Comparison of ENCODE assay signal across 11 cellular contexts in genomic region chr5:141528401-141528984, GRCh38. TPM values are rescaled to one million over a fixed set of nuclear protein-coding genes. Genes with fewer than 3 reads are reported as not detected.
A peak's percentile ranks its signal among the peaks of the same experiment; 100 is the strongest.
DNase-seq lines count a peak whose midpoint lies in the region; TF ChIP-seq lines count a peak whose summit lies in the region.
"Had no signal": no experiment of that assay in that cellular context is flagged by ENCODE, and none has a peak within 500 bp of the region (broad histone marks: within the 10 kb centered on the region; RNA-seq: fewer than 3 reads in every experiment).

No MANE protein-coding gene starts in this region.

- no peaks in the 10 kb centered on the region for H3K9me3 Mint-ChIP-seq in activated naive CD8-positive, alpha-beta T cell treated with anti-CD3 and anti-CD28 coated beads for 36 hours
- peaks cover 5% of the 10 kb centered on the region for H3K9me3 Mint-ChIP-seq in glutamatergic neuron (ENCODE audit: unreplicated experiment)

- TF ChIP-seq CTCF in glutamatergic neuron (IDR thresholded peaks at IDR 0.05; ENCODE audit: partially characterized antibody, unreplicated experiment) = no peak
- no peak for TF ChIP-seq CTCF in parathyroid adenoma (IDR thresholded peaks at IDR 0.05)

- peaks cover 75 to 94% (median 89%) of the 10 kb centered on the region in 10 experiments for H3K4me1 ChIP-seq in BLaER1 treated with 17β-estradiol and CSF1 and Interleukin-3, amounts not matched to agents 10 nM and 100 nM
- peaks cover 56% of the 10 kb centered on the region for H3K4me1 ChIP-seq in parathyroid adenoma

- peaks cover 5% of the 10 kb centered on the region for H3K79me2 ChIP-seq in parathyroid adenoma

- H3K27ac Mint-ChIP-seq in activated naive CD8-positive, alpha-beta T cell treated with anti-CD3 and anti-CD28 coated beads for 36 hours = peak overlapping the region; percentile 9
- H3K27ac Mint-ChIP-seq in glutamatergic neuron (ENCODE audit: unreplicated experiment) = no peak overlapping the region

- peak overlapping the region; percentile 13 to 86 (median 59); a peak in 19 of 22 replicates for H3K4me2 ChIP-seq in BLaER1 treated with 17β-estradiol and CSF1 and Interleukin-3, amounts not matched to agents 10 nM and 100 nM
- H3K4me2 ChIP-seq in parathyroid adenoma (ENCODE audit: low read length) = peak overlapping the region; percentile 18

- H3K4me3 Mint-ChIP-seq in activated naive CD8-positive, alpha-beta T cell treated with anti-CD3 and anti-CD28 coated beads for 36 hours = no peak overlapping the region
- peak overlapping the region; percentile 16 for H3K4me3 Mint-ChIP-seq in glutamatergic neuron (ENCODE audit: unreplicated experiment)

- peaks cover 21% of the 10 kb centered on the region for H3K36me3 Mint-ChIP-seq in activated naive CD8-positive, alpha-beta T cell treated with anti-CD3 and anti-CD28 coated beads for 36 hours
- H3K36me3 Mint-ChIP-seq in glutamatergic neuron (ENCODE audit: unreplicated experiment) = no peaks in the 10 kb centered on the region

- H3K4me1 Mint-ChIP-seq in activated naive CD8-positive, alpha-beta T cell treated with anti-CD3 and anti-CD28 coated beads for 36 hours = peaks cover 11% of the 10 kb centered on the region
- peaks cover 20% of the 10 kb centered on the region for H3K4me1 Mint-ChIP-seq in glutamatergic neuron (ENCODE audit: low read depth, unreplicated experiment)

- H4K20me1 ChIP-seq in BLaER1 treated with 17β-estradiol and CSF1 and Interleukin-3, amounts not matched to agents 10 nM and 100 nM = peaks cover 0 to 14% (median 0%) of the 10 kb centered on the region in 11 experiments; a peak in 3 of 22 replicates

- H3K36me3 ChIP-seq in BLaER1 treated with 17β-estradiol and CSF1 and Interleukin-3, amounts not matched to agents 10 nM and 100 nM = peaks cover 75 to 100% (median 95%) of the 10 kb centered on the region in 11 experiments
- H3K36me3 ChIP-seq in parathyroid adenoma (ENCODE audit: control insufficient read depth, insufficient read depth, low read length) = no peaks in the 10 kb centered on the region

- H3K4me3 ChIP-seq in BLaER1 treated with 17β-estradiol and CSF1 and Interleukin-3, amounts not matched to agents 10 nM and 100 nM = 0 out of 20 replicates have a peak overlapping the region, but pooled peaks of 1 of the 10 experiments have one; percentile 11
- H3K4me3 ChIP-seq in parathyroid adenoma (ENCODE audit: low read depth, low read length) = no peak overlapping the region
- H3K4me3 ChIP-seq: SJSA1 had no signal

- no peaks in the 10 kb centered on the region for H3K9me3 ChIP-seq in BLaER1 treated with 17β-estradiol and CSF1 and Interleukin-3, amounts not matched to agents 10 nM and 100 nM (replicated peaks in 1 of 11)
- no peaks in the 10 kb centered on the region for H3K9me3 ChIP-seq in parathyroid adenoma (ENCODE audit: control insufficient read depth, low read length)
- H3K9me3 ChIP-seq: SJSA1 had no signal

- H3K27ac ChIP-seq in BLaER1 treated with 17β-estradiol and CSF1 and Interleukin-3, amounts not matched to agents 10 nM and 100 nM = peak overlapping the region in 9 of 11 experiments; percentile 25 to 100 (median 52); a peak in 18 of 22 replicates
- peak overlapping the region; percentile 98 for H3K27ac ChIP-seq in parathyroid adenoma
- H3K27ac ChIP-seq: foreskin keratinocyte, SJSA1 had no signal

- H3K27me3 ChIP-seq in BLaER1 treated with 17β-estradiol and CSF1 and Interleukin-3, amounts not matched to agents 10 nM and 100 nM = no peaks in the 10 kb centered on the region
- no peaks in the 10 kb centered on the region for H3K27me3 ChIP-seq in parathyroid adenoma (ENCODE audit: control insufficient read depth, insufficient read depth, low read length)
- H3K27me3 ChIP-seq: foreskin keratinocyte, SJSA1 had no signal

- DNase-seq in activated naive CD8-positive, alpha-beta T cell treated with anti-CD3 and anti-CD28 coated beads for 36 hours = no peak
- DNase-seq in glutamatergic neuron = no peak
- no peak for DNase-seq in stimulated activated CD4-positive, alpha-beta T cell treated with anti-CD3 and anti-CD28 coated beads, Interleukin-2, amount 100 ng/mL, for 48 hours
- no peak for DNase-seq in AML-193 (lab: John Stamatoyannopoulos, UW)
- no peak for DNase-seq in OCI-M2 (lab: John Stamatoyannopoulos, UW; ENCODE audit: unreplicated experiment)
- no peak for DNase-seq in NCI-H2171 treated with DMSO at 0.1 percent for 48 hours (lab: John Stamatoyannopoulos, UW)
- DNase-seq: foreskin keratinocyte; stimulated activated naive CD4-positive, alpha-beta T cell treated with Interleukin-2 at 50 U/mL for 16 hours had no signal

- H3K9ac ChIP-seq in BLaER1 treated with 17β-estradiol and CSF1 and Interleukin-3, amounts not matched to agents 10 nM and 100 nM = peak overlapping the region in 8 of 11 experiments; percentile 3 to 59 (median 38); a peak in 11 of 22 replicates
- no peak overlapping the region for H3K9ac ChIP-seq in parathyroid adenoma

- peak overlapping the region; percentile 78 for H2AFZ ChIP-seq in parathyroid adenoma

- no peaks in the 10 kb centered on the region for H3K27me3 Mint-ChIP-seq in activated naive CD8-positive, alpha-beta T cell treated with anti-CD3 and anti-CD28 coated beads for 36 hours
- no peaks in the 10 kb centered on the region for H3K27me3 Mint-ChIP-seq in glutamatergic neuron (ENCODE audit: unreplicated experiment)

RNA-seq across cellular contexts. Expression of gene PCDHGC5, which starts 39.6 kb away (rescaled TPM):
- total RNA-seq in activated naive CD8-positive, alpha-beta T cell treated with anti-CD3 and anti-CD28 coated beads for 36 hours = not detected
- 4.0 TPM for total RNA-seq in glutamatergic neuron (ENCODE audit: unreplicated experiment)

RNA-seq across cellular contexts. Expression of gene PCDHGC4, which starts 43.7 kb away (rescaled TPM):
- total RNA-seq in activated naive CD8-positive, alpha-beta T cell treated with anti-CD3 and anti-CD28 coated beads for 36 hours = not detected
- 6.7 TPM for total RNA-seq in glutamatergic neuron (ENCODE audit: unreplicated experiment)

RNA-seq across cellular contexts. Expression of gene PCDHGC3, which starts 52.7 kb away (rescaled TPM):
- total RNA-seq in activated naive CD8-positive, alpha-beta T cell treated with anti-CD3 and anti-CD28 coated beads for 36 hours = under 1 TPM in 1 of 2 experiments, not detected in 1; 0.33 TPM
- total RNA-seq in glutamatergic neuron (ENCODE audit: unreplicated experiment) = 40.1 TPM

Comparison
In these comparisons a context has a peak if more than half of its experiments do, and no peak if none do; other contexts are left out.
1. RNA of gene PCDHGC3, which starts 52.7 kb away (total RNA-seq): 40.1 TPM in glutamatergic neuron (single experiment); 0.33 TPM in activated naive CD8-positive, alpha-beta T cell treated with anti-CD3 and anti-CD28 coated beads for 36 hours; every median in the first group is over 10 times any median in the second.